ENCODE assay signal across 9 cellular contexts in the genomic region with DNA sequence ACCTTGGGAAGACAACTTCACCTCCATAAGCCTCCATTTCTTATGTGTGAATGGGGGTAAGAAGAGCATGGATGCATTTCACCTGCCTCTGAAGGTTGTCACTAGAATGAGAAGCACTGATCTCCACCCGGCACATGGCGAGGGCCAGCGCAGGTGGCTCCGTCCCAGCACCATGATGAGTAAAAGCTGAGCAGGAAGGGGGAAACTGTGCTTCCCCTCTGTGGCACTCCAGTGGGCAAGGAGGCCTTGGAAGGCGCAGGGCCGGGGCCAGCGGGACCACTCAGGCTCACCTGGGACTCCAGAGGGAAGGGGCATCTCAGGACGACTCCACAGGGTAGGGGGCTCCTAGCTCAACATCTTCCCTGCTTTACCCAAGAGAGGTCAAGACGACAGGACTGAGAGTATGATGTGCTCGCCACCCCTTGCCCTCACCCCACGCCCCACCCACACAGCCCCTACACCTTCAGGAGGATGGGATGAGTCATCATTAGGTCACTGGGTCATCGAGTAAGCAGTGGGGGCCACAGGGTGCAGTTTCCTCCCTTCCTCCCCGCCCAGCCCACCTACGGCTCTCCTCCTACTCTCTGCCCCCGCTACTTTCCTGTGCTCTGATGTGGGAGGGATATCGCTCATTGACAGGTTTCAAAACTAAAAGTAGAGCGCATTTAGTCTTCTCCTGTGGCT.
A peak's percentile ranks its signal among the peaks of the same experiment; 100 is the strongest.
DNase-seq lines count a peak whose midpoint lies in the region; ATAC-seq and TF ChIP-seq lines count a peak whose summit lies in the region.
"Had no signal": no experiment of that assay in that cellular context is flagged by ENCODE, and none has a peak within 500 bp of the region (broad histone marks: within the 10 kb centered on the region; RNA-seq: fewer than 3 reads in every experiment).

No MANE protein-coding gene starts in this region.

- no peak overlapping the region for H2BK12ac ChIP-seq in trophoblast cell (ENCODE audit: low read length)

- H3K23ac ChIP-seq in trophoblast cell (ENCODE audit: low read length), result no peak overlapping the region

- no peaks in the 10 kb centered on the region for H3K79me2 ChIP-seq in trophoblast cell (ENCODE audit: control insufficient read depth, insufficient read depth, low read length, poor library complexity)

- no peak overlapping the region for H2AFZ ChIP-seq in trophoblast cell (ENCODE audit: insufficient read depth, low read length, poor library complexity)

- H3K27me3 ChIP-seq in trophoblast cell (ENCODE audit: insufficient read depth, low read length), result no peaks in the 10 kb centered on the region
- H3K27me3 ChIP-seq: SJSA1 had no signal

- H3K79me1 ChIP-seq in trophoblast cell (ENCODE audit: low read length), result no peaks in the 10 kb centered on the region

- H2BK120ac ChIP-seq in trophoblast cell (ENCODE audit: insufficient read depth, low read length, poor library complexity), result no peak overlapping the region

- DNase-seq in GM12864 (ENCODE audit: low read depth) (peak; percentile 44), SW480 (ENCODE audit: low spot score) (peak; percentile 45), COR-L47 (lab: John Stamatoyannopoulos, UW) (no peak), trophoblast cell (no peak)
- peak; percentile 59 for DNase-seq in activated T-helper 9 cell treated with anti-CD3 and anti-CD28 coated beads, Interleukin-2, amount 50 U/mL, for 16 hours (ENCODE audit: low read depth)
- DNase-seq in stimulated activated CD4-positive, alpha-beta T cell treated with anti-CD3 and anti-CD28 coated beads, Interleukin-4, amount 100 ng/mL, for 24 hours, result peak; percentile 68

- H3K14ac ChIP-seq in trophoblast cell (ENCODE audit: low read length), result no peak overlapping the region

- H4K8ac ChIP-seq in trophoblast cell (ENCODE audit: low read depth, low read length), result no peak overlapping the region

- H2BK5ac ChIP-seq in trophoblast cell (ENCODE audit: low read depth, low read length, poor library complexity), result no peak overlapping the region

- H3K4me2 ChIP-seq in trophoblast cell (ENCODE audit: low read length), result no peak overlapping the region

- H4K91ac ChIP-seq in trophoblast cell (ENCODE audit: low read depth, low read length), result no peak overlapping the region

- H3K4ac ChIP-seq in trophoblast cell (ENCODE audit: low read depth, low read length), result no peak overlapping the region

- no peak overlapping the region for H3K18ac ChIP-seq in trophoblast cell (ENCODE audit: low read length)

- no peak for TF ChIP-seq CTCF in GM12864 (IDR thresholded peaks at IDR 0.05; ENCODE audit: low read depth, low read length, missing control alignments)

- peak overlapping the region; percentile 41 for H3K4me3 ChIP-seq in GM12864 (ENCODE audit: low read depth, low read length)
- H3K4me3 ChIP-seq in trophoblast cell (ENCODE audit: low read depth, low read length), result no peak overlapping the region
- H3K4me3 ChIP-seq: SJSA1 had no signal

- no peak overlapping the region for H3K9ac ChIP-seq in trophoblast cell (ENCODE audit: low read length)

- peaks cover 2% of the 10 kb centered on the region for H3K9me3 ChIP-seq in trophoblast cell (ENCODE audit: insufficient read depth, low read depth, low read length)
- H3K9me3 ChIP-seq: SJSA1 had no signal

- H3K36me3 ChIP-seq in trophoblast cell (ENCODE audit: control insufficient read depth in 1 of 2, insufficient read depth in 2 of 2, low read length in 2 of 2), result no peaks in the 10 kb centered on the region
- H3K36me3 ChIP-seq: SJSA1 had no signal

- H3K27ac ChIP-seq in trophoblast cell (ENCODE audit: low read depth, low read length), result no peak overlapping the region
- H3K27ac ChIP-seq: SJSA1 had no signal

- WGBS in trophoblast cell (ENCODE audit: extremely low coverage, insufficient coverage, insufficient read length), result no CpG with 5 or more reads among the region's 17 CpGs

- no peak overlapping the region for H4K12ac ChIP-seq in trophoblast cell (ENCODE audit: low read depth, low read length)

- H3K4me1 ChIP-seq in trophoblast cell (ENCODE audit: control insufficient read depth in 1 of 2, insufficient read depth in 2 of 2, low read length in 2 of 2), result no peaks in the 10 kb centered on the region

- ATAC-seq in HG02678 (IDR thresholded peaks at IDR 0.05; ENCODE audit: unreplicated experiment), result no peak
- ATAC-seq in HG02973 (IDR thresholded peaks at IDR 0.05; ENCODE audit: unreplicated experiment), result no peak

- H2AK5ac ChIP-seq in trophoblast cell (ENCODE audit: low read length), result no peak overlapping the region

Comparison
In these comparisons a context has a peak if more than half of its experiments do, and no peak if none do; other contexts are left out.
1. DNase-seq: peak in GM12864 (single experiment), SW480 (single experiment), activated T-helper 9 cell treated with anti-CD3 and anti-CD28 coated beads, Interleukin-2, amount 50 U/mL, for 16 hours (single experiment) and stimulated activated CD4-positive, alpha-beta T cell treated with anti-CD3 and anti-CD28 coated beads, Interleukin-4, amount 100 ng/mL, for 24 hours (single experiment); none in COR-L47 (single experiment) and trophoblast cell (0 of 2).